ENCODE assay signal across 15 cellular contexts in the genomic region with DNA sequence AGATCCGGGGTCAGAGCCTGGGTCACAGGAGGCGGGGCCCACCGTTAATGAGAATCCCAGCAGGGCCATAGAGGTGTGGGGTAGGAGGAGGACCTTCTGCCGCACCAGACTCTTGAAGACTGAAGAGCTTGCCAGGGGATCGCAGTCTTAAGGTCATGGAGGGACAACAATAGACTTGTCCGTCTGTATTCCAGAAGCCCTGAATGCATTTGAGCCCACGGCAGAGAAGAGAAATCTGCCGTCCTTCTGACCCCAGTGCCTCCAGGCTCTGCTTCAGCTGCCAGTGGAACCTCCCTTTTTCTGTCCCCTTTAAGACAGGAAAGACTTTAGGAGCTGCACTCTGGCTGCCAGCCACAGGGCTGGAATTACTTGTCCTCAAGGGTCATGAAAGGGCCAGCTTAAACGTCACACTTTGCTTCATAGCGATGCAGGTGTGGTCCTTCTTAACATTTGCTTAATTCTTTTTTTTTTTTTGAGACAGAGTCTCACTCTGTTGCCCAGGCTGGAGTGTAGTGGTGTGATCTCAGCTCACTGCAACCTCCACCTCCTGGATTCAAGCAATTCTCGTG. TPM values are rescaled to one million over a fixed set of nuclear protein-coding genes. Genes with fewer than 3 reads are reported as not detected.
DNase-seq lines count a peak whose midpoint lies in the region; ATAC-seq, FAIRE-seq and TF ChIP-seq lines count a peak whose summit lies in the region.
"Had no signal": no experiment of that assay in that cellular context is flagged by ENCODE, and none has a peak within 500 bp of the region (broad histone marks: within the 10 kb centered on the region; RNA-seq: fewer than 3 reads in every experiment).

No MANE protein-coding gene starts in this region.

- peaks cover 35% of the 10 kb centered on the region for H3K36me3 ChIP-seq in left ventricle myocardium inferior

- no peak for ATAC-seq in T-helper 17 cell
- ATAC-seq: activated CD8-positive, alpha-beta T cell treated with anti-CD3 and anti-CD28 coated beads, Interleukin-2, amount 10 ng/mL, durations not matched to agents 7 days and 5 days had no signal

- no peaks in the 10 kb centered on the region for H3K27me3 Mint-ChIP-seq in T-helper 17 cell
- H3K27me3 Mint-ChIP-seq: activated naive CD4-positive, alpha-beta T cell treated with anti-CD3 and anti-CD28 coated beads, Interleukin-2, amount 10 ng/mL, durations not matched to agents 7 days and 5 days had no signal

- H3K27me3 ChIP-seq in left ventricle myocardium inferior (ENCODE audit: low read depth), result no peaks in the 10 kb centered on the region
- H3K27me3 ChIP-seq: BLaER1, dorsolateral prefrontal cortex had no signal

- H3K9me3 ChIP-seq in left ventricle myocardium inferior (replicated peaks), result no peaks in the 10 kb centered on the region
- H3K9me3 ChIP-seq in T-helper 17 cell (ENCODE audit: control insufficient read depth, low read length, poor library complexity, severe bottlenecking), result no peaks in the 10 kb centered on the region
- H3K9me3 ChIP-seq: BLaER1 had no signal

- H3K4me3 ChIP-seq in left ventricle myocardium inferior, result no peak overlapping the region
- H3K4me3 ChIP-seq: BLaER1, dorsolateral prefrontal cortex, skin epidermis had no signal

- H3K4me1 ChIP-seq in left ventricle myocardium inferior, result peaks cover 73% of the 10 kb centered on the region

- peak; percentile 81 for DNase-seq in Caki2 (ENCODE audit: low read depth)
- peak; percentile 23 for DNase-seq in astrocyte of the hippocampus (ENCODE audit: low read depth, low spot score)
- DNase-seq in left ventricle myocardium inferior, result peak; percentile 81
- peak; percentile 71 for DNase-seq in renal cortical epithelial cell (ENCODE audit: low read depth)
- DNase-seq in activated CD4-positive, CD25-positive, alpha-beta regulatory T cell treated with anti-CD3 and anti-CD28 coated beads, Interleukin-2, amount 50 U/mL, for 72 hours, result no peak
- DNase-seq in frontal cortex (ENCODE audit: low spot score in 2 of 2), result no peak
- DNase-seq in T-helper 17 cell, result no peak
- DNase-seq in superior temporal gyrus (ENCODE audit: extremely low spot score), result no peak
- DNase-seq: activated CD8-positive, alpha-beta T cell treated with anti-CD3 and anti-CD28 coated beads, Interleukin-2, amount 10 ng/mL, durations not matched to agents 7 days and 5 days; activated naive CD4-positive, alpha-beta T cell treated with anti-CD3 and anti-CD28 coated beads, Interleukin-2, amount 10 ng/mL, durations not matched to agents 7 days and 5 days; hippocampal formation had no signal

- peak overlapping the region; percentile 76 for H3K27ac ChIP-seq in left ventricle myocardium inferior (replicated peaks)
- H3K27ac ChIP-seq: BLaER1, dorsolateral prefrontal cortex had no signal

- no peak overlapping the region for H3K4me3 Mint-ChIP-seq in T-helper 17 cell
- H3K4me3 Mint-ChIP-seq: activated CD8-positive, alpha-beta T cell treated with anti-CD3 and anti-CD28 coated beads, Interleukin-2, amount 10 ng/mL, durations not matched to agents 7 days and 5 days; activated naive CD4-positive, alpha-beta T cell treated with anti-CD3 and anti-CD28 coated beads, Interleukin-2, amount 10 ng/mL, durations not matched to agents 7 days and 5 days; T-helper 1 cell treated with Interleukin-12 subunit alpha and Interleukin-12 subunit beta and Interleukin-4 antibody, amounts not matched to agents 30 μg/mL and 1 μg/mL, for 36 hours had no signal

- in situ Hi-C loops in Caki2 (cut with HindIII; ENCODE audit: low pct_unique_long_range_greater_than_20kb, low sequenced_read_pairs), result no loop called here

- no peak overlapping the region for H3K27ac Mint-ChIP-seq in T-helper 17 cell
- H3K27ac Mint-ChIP-seq: activated CD8-positive, alpha-beta T cell treated with anti-CD3 and anti-CD28 coated beads, Interleukin-2, amount 10 ng/mL, durations not matched to agents 7 days and 5 days; activated naive CD4-positive, alpha-beta T cell treated with anti-CD3 and anti-CD28 coated beads, Interleukin-2, amount 10 ng/mL, durations not matched to agents 7 days and 5 days; T-helper 1 cell treated with Interleukin-12 subunit alpha and Interleukin-12 subunit beta and Interleukin-4 antibody, amounts not matched to agents 30 μg/mL and 1 μg/mL, for 36 hours had no signal

- intact Hi-C loops in left ventricle myocardium inferior (cut with micrococcal nuclease), result no loop called here

- FAIRE-seq in frontal cortex (lab: Jason Lieb, UNC), result no peak

- TF ChIP-seq CTCF in left ventricle myocardium inferior (IDR thresholded peaks at IDR 0.05; ENCODE audit: borderline replicate concordance), result no peak

- peaks cover 5% of the 10 kb centered on the region for H3K36me3 Mint-ChIP-seq in T-helper 17 cell (ENCODE audit: low read depth)

- peaks cover 10% of the 10 kb centered on the region for H3K4me1 Mint-ChIP-seq in T-helper 17 cell

RNA-seq across cellular contexts. Expression of gene ST3GAL4, which starts 15.5 kb away (rescaled TPM):
- 44.7 and 54.0 TPM in 2 replicates for total RNA-seq in Caki2 (2014; rRNA removed; shearing (Covaris generic); ENCODE audit: low replicate concordance)
- total RNA-seq in left ventricle myocardium inferior (61.7 TPM), renal cortical epithelial cell (13.9 and 17.8 TPM in 2 replicates), frontal cortex (15.9 TPM), T-helper 17 cell (1 to 10 TPM; 3.0 to 4.8 TPM)

RNA-seq across cellular contexts. Expression of gene DCPS, which starts 36.1 kb away (rescaled TPM):
- 12.3 and 17.1 TPM in 2 replicates for total RNA-seq in Caki2 (2014; rRNA removed; shearing (Covaris generic); ENCODE audit: low replicate concordance)
- total RNA-seq in left ventricle myocardium inferior (12.1 TPM), renal cortical epithelial cell (9.2 and 9.4 TPM in 2 replicates), frontal cortex (2.9 TPM), T-helper 17 cell (10 to 100 TPM; 12.1 to 14.9 TPM)

RNA-seq across cellular contexts. Expression of gene TIRAP, which starts 57.1 kb away (rescaled TPM):
- 1.4 and 2.0 TPM in 2 replicates for total RNA-seq in Caki2 (2014; rRNA removed; shearing (Covaris generic); ENCODE audit: low replicate concordance)
- 6.0 TPM for total RNA-seq in left ventricle myocardium inferior
- total RNA-seq in renal cortical epithelial cell, result 1.4 and 5.1 TPM in 2 replicates
- total RNA-seq in frontal cortex, result 2.0 TPM
- 10 to 100 TPM; 13.1 to 14.1 TPM for total RNA-seq in T-helper 17 cell

Comparison
In these comparisons a context has a peak if more than half of its experiments do, and no peak if none do; other contexts are left out.
1. DNase-seq: peak in Caki2 (single experiment), astrocyte of the hippocampus (single experiment), left ventricle myocardium inferior (single experiment) and renal cortical epithelial cell (single experiment); none in activated CD4-positive, CD25-positive, alpha-beta regulatory T cell treated with anti-CD3 and anti-CD28 coated beads, Interleukin-2, amount 50 U/mL, for 72 hours (single experiment), frontal cortex (0 of 2), T-helper 17 cell (0 of 3) and superior temporal gyrus (single experiment).